ENCODE assay signal across 1 cellular context in genomic region chr22:40487663-40488249, GRCh38.
TF ChIP-seq lines count a peak whose summit lies in the region.

No MANE protein-coding gene starts in this region.

TF ChIP-seq in H1, 55 proteins besides CTCF, POLR2A, EP300 and RAD21:
- TF ChIP-seq SP2 (IDR thresholded peaks at IDR 0.05; ENCODE audit: low read length) (no peak), ATF3 (IDR thresholded peaks at IDR 0.05; ENCODE audit: insufficient read depth, low read depth, low read length) (no peak), RFX5 (IDR thresholded peaks at IDR 0.05; ENCODE audit: borderline replicate concordance, low read depth, low read length) (no peak), CREB1 (IDR thresholded peaks at IDR 0.05) (no peak), EGR1 (IDR thresholded peaks at IDR 0.05; ENCODE audit: borderline replicate concordance, low read depth, low read length) (no peak), NRF1 (IDR thresholded peaks at IDR 0.05; ENCODE audit: low read depth, low read length) (no peak), CBX8 (IDR thresholded peaks at IDR 0.05; ENCODE audit: borderline replicate concordance, low read depth, low read length) (no peak), SUZ12 (IDR thresholded peaks at IDR 0.05; ENCODE audit: low read length) (no peak), SRF (IDR thresholded peaks at IDR 0.05; ENCODE audit: low read depth, low read length) (no peak), KDM4A (IDR thresholded peaks at IDR 0.05; ENCODE audit: low read depth, low read length, severe bottlenecking) (no peak), RNF2 (IDR thresholded peaks at IDR 0.05; ENCODE audit: borderline replicate concordance, low read depth, low read length, missing control alignments, poor library complexity, severe bottlenecking) (no peak), TAF7 (optimal IDR thresholded peaks at IDR 0.05; ENCODE audit: borderline replicate concordance, low read depth, low read length) (no peak), TBP (IDR thresholded peaks at IDR 0.05; ENCODE audit: low read depth, low read length) (no peak), SAP30 (IDR thresholded peaks at IDR 0.05; ENCODE audit: insufficient read depth, insufficient replicate concordance, low read length) (no peak), SP1 (IDR thresholded peaks at IDR 0.05; ENCODE audit: low read depth, low read length) (no peak), CHD1 (IDR thresholded peaks at IDR 0.05; ENCODE audit: low read depth, low read length) (no peak), RXRA (IDR thresholded peaks at IDR 0.05; ENCODE audit: insufficient read depth, low read depth, low read length) (no peak)
